29 cellular contexts compared by ENCODE assay signal in the genomic region with DNA sequence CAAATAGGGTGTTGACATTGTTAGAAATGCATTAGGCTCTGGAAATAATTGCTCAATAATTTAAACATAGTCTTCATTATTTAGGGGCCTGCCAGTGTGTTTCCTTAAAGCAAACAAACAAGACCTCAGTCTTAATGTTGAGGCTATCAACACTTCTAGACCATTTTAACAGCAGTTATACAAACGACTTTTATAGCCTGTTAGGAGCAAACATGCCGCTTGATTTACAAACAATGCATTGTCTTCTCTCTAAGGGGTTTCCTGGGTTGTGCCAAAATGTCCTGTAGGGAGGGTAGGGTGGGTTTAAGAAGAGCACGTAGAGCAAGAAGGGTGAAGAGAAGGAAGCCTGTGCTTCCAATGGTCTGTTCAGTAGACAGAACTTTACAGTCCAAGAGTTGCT.
"Had no signal": no experiment of that assay in that cellular context is flagged by ENCODE, and none has a peak within 500 bp of the region (broad histone marks: within the 10 kb centered on the region; RNA-seq: fewer than 3 reads in every experiment).

No MANE protein-coding gene starts in this region.

- H3K9me3 ChIP-seq: ascending aorta had no signal

- H3K36me3 ChIP-seq: ascending aorta, cardiac muscle cell had no signal

- H3K4me1 ChIP-seq: ascending aorta had no signal

- H3K27me3 ChIP-seq: ascending aorta, cardiac muscle cell had no signal

- H3K4me3 ChIP-seq: ascending aorta, cardiac muscle cell had no signal

- H3K27ac ChIP-seq: ascending aorta, cardiac muscle cell, VCaP had no signal

- DNase-seq: activated B cell treated with CpG ODN at 0.5 μM for 24 hours; activated CD4-positive, alpha-beta memory T cell treated with anti-CD3 and anti-CD28 coated beads, Interleukin-2, amount 10 ng/mL, durations not matched to agents 7 days and 5 days; activated CD4-positive, alpha-beta T cell treated with anti-CD3 and anti-CD28 coated beads for 4 hours; activated CD4-positive, alpha-beta T cell treated with anti-CD3 and anti-CD28 coated beads, Interleukin-2, amount 10 ng/mL, durations not matched to agents 24 days and 14 days; activated CD4-positive, alpha-beta T cell treated with anti-CD3 and anti-CD28 coated beads, Interleukin-2, amount 50 U/mL, for 1 hour; activated CD4-positive, alpha-beta T cell treated with anti-CD3 and anti-CD28 coated beads, Interleukin-2, amount 50 U/mL, for 48 hours; activated CD4-positive, CD25-positive, alpha-beta regulatory T cell treated with anti-CD3 and anti-CD28 coated beads, Interleukin-2, amount 50 U/mL, for 72 hours; activated CD8-positive, alpha-beta memory T cell treated with anti-CD3 and anti-CD28 coated beads for 24 hours; activated CD8-positive, alpha-beta memory T cell treated with anti-CD3 and anti-CD28 coated beads, Interleukin-2, amount 10 ng/mL, durations not matched to agents 7 days and 5 days; activated CD8-positive, alpha-beta memory T cell treated with anti-CD3 and anti-CD28 coated beads, Interleukin-2, amount 50 U/mL, for 48 hours; activated CD8-positive, alpha-beta T cell treated with anti-CD3 and anti-CD28 coated beads, Interleukin-2, amount 10 ng/mL, durations not matched to agents 7 days and 5 days; activated effector memory CD4-positive, alpha-beta T cell treated with Interleukin-2 at 50 U/mL for 16 hours; activated gamma-delta T cell; activated naive CD4-positive, alpha-beta T cell treated with anti-CD3 and anti-CD28 coated beads, Interleukin-2, amount 10 ng/mL, durations not matched to agents 7 days and 5 days; activated naive CD4-positive, alpha-beta T cell treated with Interleukin-2 at 50 U/mL for 16 hours; activated naive CD8-positive, alpha-beta T cell treated with anti-CD3 and anti-CD28 coated beads, Interleukin-2, amount 10 ng/mL, durations not matched to agents 7 days and 5 days; activated naive CD8-positive, alpha-beta T cell treated with anti-CD3 and anti-CD28 coated beads, Interleukin-2, amount 50 U/mL, for 24 hours; activated T-cell treated with anti-CD3 and anti-CD28 coated beads, Interleukin-2, amount 50 U/mL, for 24 hours; activated T-cell treated with anti-CD3 and anti-CD28 coated beads, Interleukin-2, amount 50 U/mL, for 48 hours; amygdala; anterior cingulate cortex; caudate nucleus; cerebellar nuclear complex; T-helper 1 cell; T-helper 2 cell; T-helper 9 cell had no signal
